ENCODE assay signal across 23 cellular contexts in the genomic region with DNA sequence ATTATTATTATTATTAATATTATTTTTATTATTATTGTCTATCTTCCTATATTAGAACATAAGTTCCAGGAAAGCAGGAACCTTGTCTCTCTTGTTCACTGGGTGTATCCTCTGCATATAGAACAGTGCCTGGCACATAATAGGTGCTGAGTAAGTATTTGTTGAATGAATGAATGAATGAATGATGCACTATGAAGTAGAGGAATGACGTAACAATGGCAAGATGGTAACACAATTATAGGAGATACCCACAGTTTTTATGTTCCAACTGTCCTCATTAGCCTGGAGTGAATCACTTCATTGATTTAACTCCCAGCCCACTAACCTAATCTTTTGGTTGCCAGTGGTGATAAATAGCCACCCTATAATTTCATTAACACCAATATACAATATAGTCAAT. TPM values are rescaled to one million over a fixed set of nuclear protein-coding genes. Genes with fewer than 3 reads are reported as not detected.
"Had no signal": no experiment of that assay in that cellular context is flagged by ENCODE, and none has a peak within 500 bp of the region (broad histone marks: within the 10 kb centered on the region; RNA-seq: fewer than 3 reads in every experiment).

No MANE protein-coding gene starts in this region.

- DNase-seq: activated CD4-positive, alpha-beta memory T cell treated with anti-CD3 and anti-CD28 coated beads, Interleukin-2, amount 10 ng/mL, durations not matched to agents 7 days and 5 days; activated CD4-positive, alpha-beta T cell treated with anti-CD3 and anti-CD28 coated beads, Interleukin-2, amount 10 ng/mL, durations not matched to agents 7 days and 5 days; activated CD4-positive, CD25-positive, alpha-beta regulatory T cell; activated CD8-positive, alpha-beta memory T cell treated with anti-CD3 and anti-CD28 coated beads, Interleukin-2, amount 50 U/mL, for 48 hours; activated effector memory CD4-positive, alpha-beta T cell treated with anti-CD3 and anti-CD28 coated beads, Interleukin-2, amount 50 U/mL, for 16 hours; activated naive CD4-positive, alpha-beta T cell treated with Interleukin-2 at 50 U/mL for 16 hours; activated T-cell treated with anti-CD3 and anti-CD28 coated beads, Interleukin-2, amount 50 U/mL, for 24 hours; MM.1S; NCI-H1048; NCI-H146; NCI-H187 treated with DMSO at 0.1 percent for 48 hours; NCI-H2081 treated with DMSO at 0.1 percent for 48 hours; NCI-H446; NCI-H524; PC-3; SHP77; T-helper 17 cell; T-helper 9 cell had no signal

- H3K27me3 Mint-ChIP-seq: activated CD4-positive, alpha-beta memory T cell treated with anti-CD3 and anti-CD28 coated beads, Interleukin-2, amount 10 ng/mL, durations not matched to agents 7 days and 5 days; activated CD4-positive, alpha-beta T cell treated with anti-CD3 and anti-CD28 coated beads, Interleukin-2, amount 10 ng/mL, durations not matched to agents 7 days and 5 days; activated T-cell treated with anti-CD3 and anti-CD28 coated beads, Interleukin-2, amount 50 U/mL, for 24 hours; T-helper 17 cell had no signal

- H3K27ac Mint-ChIP-seq: activated CD4-positive, alpha-beta memory T cell treated with anti-CD3 and anti-CD28 coated beads, Interleukin-2, amount 10 ng/mL, durations not matched to agents 7 days and 5 days; activated T-cell treated with anti-CD3 and anti-CD28 coated beads, Interleukin-2, amount 50 U/mL, for 24 hours; T-helper 17 cell had no signal

- ATAC-seq: activated naive CD4-positive, alpha-beta T cell treated with anti-CD3 and anti-CD28 coated beads, Interleukin-2, amount 50 U/mL, for 72 hours; PC-3; T-helper 17 cell had no signal

- H3K9me3 Mint-ChIP-seq: activated T-cell treated with anti-CD3 and anti-CD28 coated beads, Interleukin-2, amount 50 U/mL, for 24 hours had no signal

RNA-seq across cellular contexts. Expression of gene KDM4E, which starts 49.5 kb away (rescaled TPM):
- total RNA-seq: activated CD4-positive, alpha-beta memory T cell treated with anti-CD3 and anti-CD28 coated beads, Interleukin-2, amount 10 ng/mL, durations not matched to agents 7 days and 5 days; activated CD4-positive, alpha-beta T cell treated with anti-CD3 and anti-CD28 coated beads, Interleukin-2, amount 10 ng/mL, durations not matched to agents 7 days and 5 days; activated CD8-positive, alpha-beta memory T cell treated with anti-CD3 and anti-CD28 coated beads for 36 hours; cardiac septum; cerebellum; PC-3; SK-MEL-5; T-helper 17 cell had no signal
